In the genomic region with DNA sequence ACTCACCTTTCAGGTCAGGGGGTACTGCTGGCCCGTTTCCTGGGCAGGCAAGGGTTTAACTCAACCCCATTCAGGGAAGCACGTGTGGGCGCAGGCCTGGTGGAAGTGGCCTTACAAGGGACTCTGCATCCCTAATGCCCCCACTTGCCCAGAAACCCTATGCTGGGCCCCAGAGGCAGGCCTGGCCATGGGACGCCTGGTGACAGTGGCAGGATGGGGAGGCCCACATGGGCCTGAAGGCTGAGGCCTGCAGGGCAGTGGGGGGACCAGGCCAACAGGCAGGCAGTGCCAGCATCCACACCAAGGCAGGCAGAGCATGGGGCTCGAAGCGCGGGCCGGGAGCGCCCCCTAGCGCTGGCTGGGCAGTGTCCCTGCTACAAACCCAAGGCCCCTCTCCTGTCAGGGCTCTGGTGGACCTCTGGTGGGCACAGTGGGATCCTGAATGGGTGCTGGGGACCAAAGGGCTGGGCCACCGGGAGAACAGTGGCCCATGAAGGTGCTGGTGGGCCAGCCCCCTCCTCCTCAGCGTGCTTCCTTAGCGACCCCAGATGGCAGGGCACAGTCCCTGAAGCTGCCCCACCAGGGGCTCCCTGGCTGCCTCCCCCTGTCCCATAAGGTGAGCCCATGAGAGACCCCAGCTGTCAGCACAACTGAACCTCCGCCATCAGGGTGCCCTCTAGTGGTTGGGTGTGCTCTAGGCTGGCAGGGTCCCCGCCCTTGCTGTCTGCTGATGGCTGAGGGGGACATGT, we compare ENCODE assay signal across 8 cellular contexts. TPM values are rescaled to one million over a fixed set of nuclear protein-coding genes. Genes with fewer than 3 reads are reported as not detected.
DNase-seq lines count a peak whose midpoint lies in the region; ATAC-seq and TF ChIP-seq lines count a peak whose summit lies in the region.

No MANE protein-coding gene starts in this region.

- TF ChIP-seq CTCF in right atrium auricular region (IDR thresholded peaks at IDR 0.05) (peak; percentile 81 to 85), retinal pigment epithelial cell (conservative IDR thresholded peaks at IDR 0.05; ENCODE audit: low read depth, low read length) (peak; percentile 91)

- H3K4me3 ChIP-seq in right atrium auricular region (no peak overlapping the region), retinal pigment epithelial cell (ENCODE audit: low read length) (no peak overlapping the region)

- peaks cover 19% of the 10 kb centered on the region for H3K36me3 ChIP-seq in right atrium auricular region

- no peaks in the 10 kb centered on the region for H3K4me1 ChIP-seq in right atrium auricular region

- H3K9me3 ChIP-seq in T-helper 17 cell (ENCODE audit: control insufficient read depth, low read length, poor library complexity, severe bottlenecking) (no peaks in the 10 kb centered on the region), right atrium auricular region (no peaks in the 10 kb centered on the region)

- H3K4me1 Mint-ChIP-seq in T-helper 17 cell: peaks cover 2% of the 10 kb centered on the region

- no peaks in the 10 kb centered on the region for H3K27me3 ChIP-seq in right atrium auricular region

- no peaks in the 10 kb centered on the region for H3K36me3 Mint-ChIP-seq in T-helper 17 cell (ENCODE audit: low read depth)

- H3K27me3 Mint-ChIP-seq in T-helper 17 cell: no peaks in the 10 kb centered on the region

- DNase-seq in GDM1 (lab: John Stamatoyannopoulos, UW): peak; percentile 62
- DNase-seq in Kasumi-1 (lab: John Stamatoyannopoulos, UW): peak; percentile 35 to 62
- DNase-seq in T-helper 17 cell: peak; percentile 50 to 67 (median 55)
- DNase-seq in amygdala (lab: John Stamatoyannopoulos, UW): peak in 55 of 56 donors; percentile 12 to 86 (median 55)
- no peak for DNase-seq in right atrium auricular region (ENCODE audit: low spot score)
- DNase-seq in retinal pigment epithelial cell (ENCODE audit: low read depth): no peak
- DNase-seq in NCI-H187 treated with DMSO at 0.1 percent for 48 hours (lab: John Stamatoyannopoulos, UW): no peak
- DNase-seq in mesenteric fat pad (ENCODE audit: low spot score): no peak

- H3K27ac Mint-ChIP-seq in T-helper 17 cell: no peak overlapping the region

- ATAC-seq in T-helper 17 cell: peak; percentile 81

- H3K4me3 Mint-ChIP-seq in T-helper 17 cell: no peak overlapping the region

- no peak overlapping the region for H3K27ac ChIP-seq in right atrium auricular region

RNA-seq across cellular contexts. Expression of a gene that starts 16.8 kb away (rescaled TPM):
- under 1 TPM in 1 of 2 donors, not detected in 1; 0.12 TPM for total RNA-seq in T-helper 17 cell
- total RNA-seq in right atrium auricular region: 10 to 100 TPM in 1 of 2 donors, 1 to 10 TPM in 1; 2.6 to 15.4 TPM
- 0.90 TPM for total RNA-seq in mesenteric fat pad

RNA-seq across cellular contexts. Expression of a gene that starts 46.0 kb away (rescaled TPM):
- 10 to 100 TPM; 34.4 to 41.4 TPM for total RNA-seq in T-helper 17 cell
- total RNA-seq in right atrium auricular region: 10 to 100 TPM; 32.1 to 34.5 TPM
- 75.1 TPM for total RNA-seq in mesenteric fat pad

Comparison
In these comparisons a context has a peak if more than half of its experiments do, and no peak if none do; other contexts are left out.
1. DNase-seq: peak in GDM1 (single experiment), Kasumi-1 (2 of 2), T-helper 17 cell (3 of 3) and amygdala (55 of 56); none in right atrium auricular region (single experiment), retinal pigment epithelial cell (single experiment), NCI-H187 treated with DMSO at 0.1 percent for 48 hours (single experiment) and mesenteric fat pad (single experiment).